Comparison of ENCODE assay signal across 1 cellular context in the genomic region with DNA sequence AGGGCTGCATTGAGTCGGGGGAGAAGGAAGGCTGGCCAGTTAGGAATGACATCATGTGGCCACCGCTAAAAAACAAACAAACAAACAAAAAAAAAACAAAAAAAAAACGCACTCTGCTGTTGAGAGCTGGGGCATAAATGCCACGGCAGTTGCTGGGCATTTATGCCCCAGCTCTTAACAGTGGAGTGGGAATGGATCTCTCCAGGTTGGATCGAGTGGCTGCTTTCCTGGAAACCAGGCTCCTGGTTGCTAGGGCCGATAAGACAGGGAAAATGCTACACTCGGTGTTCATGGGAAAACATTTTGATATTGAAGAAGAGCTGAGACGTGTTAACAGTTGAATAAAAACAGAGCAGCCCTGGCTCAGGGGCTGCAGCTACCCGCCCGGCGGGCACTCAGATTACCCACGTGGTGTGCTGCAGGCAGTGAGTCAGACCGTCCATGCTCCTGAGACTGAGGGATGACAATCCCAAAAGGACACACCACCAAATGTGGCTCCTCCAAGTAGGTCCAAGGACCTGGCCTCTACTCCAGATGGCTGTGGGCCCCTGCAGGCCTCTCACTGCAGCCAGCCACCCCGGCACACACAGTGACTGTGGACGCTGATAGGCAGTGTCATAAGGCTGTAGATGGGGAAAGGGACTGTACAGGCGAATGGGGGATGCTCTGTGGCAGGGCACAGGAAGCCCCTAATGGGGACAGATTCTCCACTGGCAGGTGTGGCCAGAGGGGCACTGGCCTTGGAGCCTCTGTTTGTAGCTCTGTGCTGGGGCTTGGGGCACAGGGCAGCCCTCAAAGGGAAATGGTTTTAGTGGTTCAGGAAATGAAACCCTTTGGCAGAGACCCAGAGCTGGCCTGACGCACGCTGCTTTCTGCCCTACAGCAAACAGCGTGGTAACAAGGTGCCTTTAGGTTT.
TF ChIP-seq lines count a peak whose summit lies in the region.

No MANE protein-coding gene starts in this region.

TF ChIP-seq in GM12878, 131 proteins besides CTCF, POLR2A, EP300 and RAD21 (continued from another document):
- TF ChIP-seq, protein P1, sequence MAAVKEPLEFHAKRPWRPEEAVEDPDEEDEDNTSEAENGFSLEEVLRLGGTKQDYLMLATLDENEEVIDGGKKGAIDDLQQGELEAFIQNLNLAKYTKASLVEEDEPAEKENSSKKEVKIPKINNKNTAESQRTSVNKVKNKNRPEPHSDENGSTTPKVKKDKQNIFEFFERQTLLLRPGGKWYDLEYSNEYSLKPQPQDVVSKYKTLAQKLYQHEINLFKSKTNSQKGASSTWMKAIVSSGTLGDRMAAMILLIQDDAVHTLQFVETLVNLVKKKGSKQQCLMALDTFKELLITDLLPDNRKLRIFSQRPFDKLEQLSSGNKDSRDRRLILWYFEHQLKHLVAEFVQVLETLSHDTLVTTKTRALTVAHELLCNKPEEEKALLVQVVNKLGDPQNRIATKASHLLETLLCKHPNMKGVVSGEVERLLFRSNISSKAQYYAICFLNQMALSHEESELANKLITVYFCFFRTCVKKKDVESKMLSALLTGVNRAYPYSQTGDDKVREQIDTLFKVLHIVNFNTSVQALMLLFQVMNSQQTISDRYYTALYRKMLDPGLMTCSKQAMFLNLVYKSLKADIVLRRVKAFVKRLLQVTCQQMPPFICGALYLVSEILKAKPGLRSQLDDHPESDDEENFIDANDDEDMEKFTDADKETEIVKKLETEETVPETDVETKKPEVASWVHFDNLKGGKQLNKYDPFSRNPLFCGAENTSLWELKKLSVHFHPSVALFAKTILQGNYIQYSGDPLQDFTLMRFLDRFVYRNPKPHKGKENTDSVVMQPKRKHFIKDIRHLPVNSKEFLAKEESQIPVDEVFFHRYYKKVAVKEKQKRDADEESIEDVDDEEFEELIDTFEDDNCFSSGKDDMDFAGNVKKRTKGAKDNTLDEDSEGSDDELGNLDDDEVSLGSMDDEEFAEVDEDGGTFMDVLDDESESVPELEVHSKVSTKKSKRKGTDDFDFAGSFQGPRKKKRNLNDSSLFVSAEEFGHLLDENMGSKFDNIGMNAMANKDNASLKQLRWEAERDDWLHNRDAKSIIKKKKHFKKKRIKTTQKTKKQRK (IDR thresholded peaks at IDR 0.05; ENCODE audit: low read depth, low read length) = no peak
- no peak for TF ChIP-seq ZZZ3 (IDR thresholded peaks at IDR 0.05; ENCODE audit: control insufficient read depth, insufficient read length, low read depth)
- TF ChIP-seq DPF2 (IDR thresholded peaks at IDR 0.05) = 0 out of 2 replicates have a peak, but pooled peaks have one; percentile 50
- peak in 1 of 2 experiments; percentile 82; a peak in 2 of 4 replicates for TF ChIP-seq ETV6 (conservative IDR thresholded peaks at IDR 0.05 in 1 of 2, IDR thresholded peaks at IDR 0.05 in 1 of 2; ENCODE audit: borderline replicate concordance in 1 of 2, low read depth in 1 of 2)
- peak; percentile 83 for TF ChIP-seq NR2F1 (conservative IDR thresholded peaks at IDR 0.05)
- TF ChIP-seq, protein P2, sequence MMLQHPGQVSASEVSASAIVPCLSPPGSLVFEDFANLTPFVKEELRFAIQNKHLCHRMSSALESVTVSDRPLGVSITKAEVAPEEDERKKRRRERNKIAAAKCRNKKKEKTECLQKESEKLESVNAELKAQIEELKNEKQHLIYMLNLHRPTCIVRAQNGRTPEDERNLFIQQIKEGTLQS (IDR thresholded peaks at IDR 0.05; ENCODE audit: borderline replicate concordance, extremely low read depth, low read depth, low read length) = no peak
- TF ChIP-seq IKZF1 (conservative IDR thresholded peaks at IDR 0.05) = peak; percentile 87
- TF ChIP-seq, protein P3, sequence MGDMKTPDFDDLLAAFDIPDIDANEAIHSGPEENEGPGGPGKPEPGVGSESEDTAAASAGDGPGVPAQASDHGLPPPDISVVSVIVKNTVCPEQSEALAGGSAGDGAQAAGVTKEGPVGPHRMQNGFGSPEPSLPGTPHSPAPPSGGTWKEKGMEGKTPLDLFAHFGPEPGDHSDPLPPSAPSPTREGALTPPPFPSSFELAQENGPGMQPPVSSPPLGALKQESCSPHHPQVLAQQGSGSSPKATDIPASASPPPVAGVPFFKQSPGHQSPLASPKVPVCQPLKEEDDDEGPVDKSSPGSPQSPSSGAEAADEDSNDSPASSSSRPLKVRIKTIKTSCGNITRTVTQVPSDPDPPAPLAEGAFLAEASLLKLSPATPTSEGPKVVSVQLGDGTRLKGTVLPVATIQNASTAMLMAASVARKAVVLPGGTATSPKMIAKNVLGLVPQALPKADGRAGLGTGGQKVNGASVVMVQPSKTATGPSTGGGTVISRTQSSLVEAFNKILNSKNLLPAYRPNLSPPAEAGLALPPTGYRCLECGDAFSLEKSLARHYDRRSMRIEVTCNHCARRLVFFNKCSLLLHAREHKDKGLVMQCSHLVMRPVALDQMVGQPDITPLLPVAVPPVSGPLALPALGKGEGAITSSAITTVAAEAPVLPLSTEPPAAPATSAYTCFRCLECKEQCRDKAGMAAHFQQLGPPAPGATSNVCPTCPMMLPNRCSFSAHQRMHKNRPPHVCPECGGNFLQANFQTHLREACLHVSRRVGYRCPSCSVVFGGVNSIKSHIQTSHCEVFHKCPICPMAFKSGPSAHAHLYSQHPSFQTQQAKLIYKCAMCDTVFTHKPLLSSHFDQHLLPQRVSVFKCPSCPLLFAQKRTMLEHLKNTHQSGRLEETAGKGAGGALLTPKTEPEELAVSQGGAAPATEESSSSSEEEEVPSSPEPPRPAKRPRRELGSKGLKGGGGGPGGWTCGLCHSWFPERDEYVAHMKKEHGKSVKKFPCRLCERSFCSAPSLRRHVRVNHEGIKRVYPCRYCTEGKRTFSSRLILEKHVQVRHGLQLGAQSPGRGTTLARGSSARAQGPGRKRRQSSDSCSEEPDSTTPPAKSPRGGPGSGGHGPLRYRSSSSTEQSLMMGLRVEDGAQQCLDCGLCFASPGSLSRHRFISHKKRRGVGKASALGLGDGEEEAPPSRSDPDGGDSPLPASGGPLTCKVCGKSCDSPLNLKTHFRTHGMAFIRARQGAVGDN (IDR thresholded peaks at IDR 0.05) = peak; percentile 93
- peak; percentile 68; the same call in 1 of the 2 replicates for TF ChIP-seq MTA2 (IDR thresholded peaks at IDR 0.05; ENCODE audit: low read depth)
- peak; percentile 37 for TF ChIP-seq RELA (IDR thresholded peaks at IDR 0.05; ENCODE audit: borderline replicate concordance, partially characterized antibody)
- TF ChIP-seq EED (IDR thresholded peaks at IDR 0.05; ENCODE audit: low read depth) = peak; percentile 58
- 0 out of 2 replicates have a peak, but pooled peaks have one; percentile 22 for TF ChIP-seq CREM (IDR thresholded peaks at IDR 0.05; ENCODE audit: low read depth)
- peak; percentile 35 for TF ChIP-seq SP1 (IDR thresholded peaks at IDR 0.05; ENCODE audit: low read depth, low read length)
- TF ChIP-seq ZNF384 (IDR thresholded peaks at IDR 0.05; ENCODE audit: borderline replicate concordance, low read depth, low read length) = 0 out of 2 replicates have a peak, but pooled peaks have one; percentile 16
- peak in 1 of 2 experiments; percentile 51; a peak in 2 of 4 replicates for TF ChIP-seq BHLHE40 (IDR thresholded peaks at IDR 0.05; ENCODE audit: borderline replicate concordance in 1 of 2, low read depth in 2 of 2, low read length in 1 of 2)
